ENCODE assay signal across 18 cellular contexts in genomic region chr2:34241905-34242740, GRCh38.
DNase-seq lines count a peak whose midpoint lies in the region; TF ChIP-seq lines count a peak whose summit lies in the region.
"Had no signal": no experiment of that assay in that cellular context is flagged by ENCODE, and none has a peak within 500 bp of the region (broad histone marks: within the 10 kb centered on the region; RNA-seq: fewer than 3 reads in every experiment).

No MANE protein-coding gene starts in this region.

- TF ChIP-seq POLR2A in lower leg skin (IDR thresholded peaks at IDR 0.05) = no peak

- peak overlapping the region; percentile 79 for H3K27ac ChIP-seq in 22Rv1
- H3K27ac ChIP-seq in effector memory CD4-positive, alpha-beta T cell (ENCODE audit: insufficient read depth, low read length, poor library complexity, severe bottlenecking) = no peak overlapping the region
- H3K27ac ChIP-seq: A549, brain microvascular endothelial cell had no signal

- H3K27me3 Mint-ChIP-seq in nephron progenitor cell (ENCODE audit: low read depth, poor library complexity) (peaks cover 13% of the 10 kb centered on the region), osteocyte (ENCODE audit: unreplicated experiment) (no peaks in the 10 kb centered on the region)

- no peaks in the 10 kb centered on the region for H3K27me3 ChIP-seq in kidney epithelial cell (ENCODE audit: control insufficient read depth, insufficient read depth, low read length)
- H3K27me3 ChIP-seq in effector memory CD4-positive, alpha-beta T cell (replicated peaks; ENCODE audit: control insufficient read depth, insufficient read depth, low read length, poor library complexity, severe bottlenecking) = no peaks in the 10 kb centered on the region
- H3K27me3 ChIP-seq: brain microvascular endothelial cell had no signal

- intact Hi-C loops in lower leg skin (cut with DNase I; ENCODE audit: low total_unique reads) = no loop called here

- WGBS in lower leg skin, 2 donors = 68 to 71% methylated on average over 6 of the region's 6 CpGs

- no peak for TF ChIP-seq CTCF in 22Rv1 (IDR thresholded peaks at IDR 0.05)
- no peak for TF ChIP-seq CTCF in kidney epithelial cell (IDR thresholded peaks at IDR 0.05; ENCODE audit: insufficient read depth, low read length, poor library complexity, severe bottlenecking)
- TF ChIP-seq CTCF in nephron progenitor cell (IDR thresholded peaks at IDR 0.05) = no peak
- no peak for TF ChIP-seq CTCF in osteocyte (IDR thresholded peaks at IDR 0.05)
- no peak for TF ChIP-seq CTCF in lower leg skin (IDR thresholded peaks at IDR 0.05)

- H3K4me1 Mint-ChIP-seq in nephron progenitor cell = peaks cover 13% of the 10 kb centered on the region
- no peaks in the 10 kb centered on the region for H3K4me1 Mint-ChIP-seq in osteocyte (ENCODE audit: unreplicated experiment)

- H3K27ac Mint-ChIP-seq in nephron progenitor cell (no peak overlapping the region), osteocyte (ENCODE audit: unreplicated experiment) (no peak overlapping the region)
- H3K27ac Mint-ChIP-seq: activated T-helper 2 cell treated with anti-CD3 and anti-CD28 coated beads, Interferon-gamma antibody, Interleukin-2, Interleukin-4, amounts not matched to agents 10 μg/mL and 5 μg/mL and 100 μg/mL, durations not matched to agents 14 hours and 24 hours and 36 hours; endodermal cell had no signal

- H3K36me3 Mint-ChIP-seq in nephron progenitor cell (ENCODE audit: low read depth) (no peaks in the 10 kb centered on the region), osteocyte (ENCODE audit: unreplicated experiment) (no peaks in the 10 kb centered on the region)

- H3K9me3 Mint-ChIP-seq in nephron progenitor cell (peaks cover 19% of the 10 kb centered on the region), osteocyte (ENCODE audit: unreplicated experiment) (peaks cover 4% of the 10 kb centered on the region)
- H3K9me3 Mint-ChIP-seq: activated T-helper 2 cell treated with anti-CD3 and anti-CD28 coated beads, Interferon-gamma antibody, Interleukin-2, Interleukin-4, amounts not matched to agents 10 μg/mL and 5 μg/mL and 100 μg/mL, durations not matched to agents 14 hours and 24 hours and 36 hours had no signal

- no peaks in the 10 kb centered on the region for H3K36me3 ChIP-seq in kidney epithelial cell (ENCODE audit: control insufficient read depth, insufficient read depth, low read length)
- H3K36me3 ChIP-seq in effector memory CD4-positive, alpha-beta T cell (ENCODE audit: control insufficient read depth, insufficient read depth, low read length) = no peaks in the 10 kb centered on the region
- H3K36me3 ChIP-seq: brain microvascular endothelial cell had no signal

- H3K9me3 ChIP-seq in effector memory CD4-positive, alpha-beta T cell (ENCODE audit: control insufficient read depth, low read length) = no peaks in the 10 kb centered on the region
- H3K9me3 ChIP-seq: A549 had no signal

- no peaks in the 10 kb centered on the region for H3K4me1 ChIP-seq in effector memory CD4-positive, alpha-beta T cell (ENCODE audit: control insufficient read depth, insufficient read depth, low read length, poor library complexity, severe bottlenecking)
- H3K4me1 ChIP-seq: A549 had no signal

- DNase-seq in NCI-H69 (lab: John Stamatoyannopoulos, UW) = peak; percentile 10
- peak; percentile 32 for DNase-seq in kidney epithelial cell (ENCODE audit: low read depth)
- DNase-seq in nephron progenitor cell = peak; percentile 3
- DNase-seq in osteocyte (ENCODE audit: extremely low spot score, unreplicated experiment) = no peak
- DNase-seq in lower leg skin (ENCODE audit: low spot score in 2 of 2) = no peak
- no peak for DNase-seq in NCI-H226
- DNase-seq in effector memory CD4-positive, alpha-beta T cell = no peak
- DNase-seq: brain microvascular endothelial cell; COR-L47; endodermal cell; left ventricle myocardium superior; NCI-H1417; occipital lobe; stimulated activated CD4-positive, alpha-beta T cell treated with anti-CD3 and anti-CD28 coated beads, Interleukin-15, amount 100 ng/mL, for 24 hours; stimulated activated CD8-positive, alpha-beta memory T cell treated with anti-CD3 and anti-CD28 coated beads, Interleukin-4, amount 100 ng/mL, for 48 hours had no signal

- H3K4me3 ChIP-seq in kidney epithelial cell (ENCODE audit: low read depth, low read length) (no peak overlapping the region), lower leg skin (ENCODE audit: low read depth, poor library complexity, severe bottlenecking) (no peak overlapping the region)
- H3K4me3 ChIP-seq in effector memory CD4-positive, alpha-beta T cell (ENCODE audit: insufficient read depth, low read depth, low read length, poor library complexity, severe bottlenecking) = no peak overlapping the region
- H3K4me3 ChIP-seq: A549 had no signal

- no peak overlapping the region for H3K4me3 Mint-ChIP-seq in nephron progenitor cell
- no peak overlapping the region for H3K4me3 Mint-ChIP-seq in osteocyte (ENCODE audit: unreplicated experiment)
- H3K4me3 Mint-ChIP-seq: endodermal cell had no signal

Comparison
In these comparisons a context has a peak if more than half of its experiments do, and no peak if none do; other contexts are left out.
1. DNase-seq: peak in NCI-H69 (single experiment), kidney epithelial cell (single experiment) and nephron progenitor cell (single experiment); none in osteocyte (single experiment), lower leg skin (0 of 2), NCI-H226 (single experiment) and effector memory CD4-positive, alpha-beta T cell (0 of 3).